ENCODE assay signal across 13 cellular contexts in genomic region chr1:10677508-10678364, GRCh38.
DNase-seq lines count a peak whose midpoint lies in the region; ATAC-seq, FAIRE-seq and TF ChIP-seq lines count a peak whose summit lies in the region.
"Had no signal": no experiment of that assay in that cellular context is flagged by ENCODE, and none has a peak within 500 bp of the region (broad histone marks: within the 10 kb centered on the region; RNA-seq: fewer than 3 reads in every experiment).

No MANE protein-coding gene starts in this region.

- ATAC-seq in WTC11 (no peak), pancreas (peak in 3 of 4 donors; percentile 5 to 18 (median 10))

- H3K27me3 Mint-ChIP-seq in WTC11 (ENCODE audit: low read depth), result no peaks in the 10 kb centered on the region; the same call in 1 of the 2 replicates

- H3K4me3 ChIP-seq in hepatocyte, result no peak overlapping the region
- H3K4me3 ChIP-seq in pancreas, result no peak overlapping the region
- no peak overlapping the region for H3K4me3 ChIP-seq in BE2C (ENCODE audit: low read depth, low read length)
- no peak overlapping the region for H3K4me3 ChIP-seq in brain microvascular endothelial cell (ENCODE audit: low read depth, low read length)

- POLR2A ChIA-PET in WTC11 (lab: Charles Lee), result interaction anchor here (0.9 kb wide), 1 partner anchor 14 kb away, joined by 3 read pairs; no protein-coding TSS in a partner anchor

- peaks cover 48% of the 10 kb centered on the region for H3K4me1 Mint-ChIP-seq in WTC11

- no peaks in the 10 kb centered on the region for H3K27me3 ChIP-seq in hepatocyte
- H3K27me3 ChIP-seq in pancreas, result no peaks in the 10 kb centered on the region
- H3K27me3 ChIP-seq in BE2C, result no peaks in the 10 kb centered on the region
- peaks cover 7% of the 10 kb centered on the region for H3K27me3 ChIP-seq in brain microvascular endothelial cell (replicated peaks)
- H3K27me3 ChIP-seq: neutrophil had no signal

- H3K9me3 ChIP-seq in hepatocyte (ENCODE audit: low read depth) (no peaks in the 10 kb centered on the region), pancreas (no peaks in the 10 kb centered on the region), BE2C (no peaks in the 10 kb centered on the region)
- H3K9me3 ChIP-seq: neutrophil had no signal

- FAIRE-seq in pancreas (lab: Jason Lieb, UNC), result no peak

- H3K4me1 ChIP-seq in hepatocyte (ENCODE audit: insufficient read depth), result peaks cover 74% of the 10 kb centered on the region
- peaks cover 6 to 23% (median 16%) of the 10 kb centered on the region in 3 donors for H3K4me1 ChIP-seq in pancreas
- H3K4me1 ChIP-seq in BE2C, result peaks cover 15% of the 10 kb centered on the region

- DNase-seq in COLO668 (lab: John Stamatoyannopoulos, UW; ENCODE audit: unreplicated experiment) (peak; percentile 59), WTC11 (ENCODE audit: low spot score) (peak; percentile 53), hepatocyte (ENCODE audit: low spot score) (peak; percentile 78), pancreas (peak in 1 of 6 donors; percentile 48), NCI-H2081 treated with DMSO at 0.1 percent for 48 hours (lab: John Stamatoyannopoulos, UW) (no peak), BE2C (no peak), brain microvascular endothelial cell (no peak)
- no peak for DNase-seq in activated naive CD4-positive, alpha-beta T cell (lab: John Stamatoyannopoulos, UW)
- DNase-seq: activated CD4-positive, alpha-beta T cell treated with anti-CD3 and anti-CD28 coated beads for 4 hours; NCI-H1930; OCI-M1 had no signal

- peak overlapping the region; percentile 53 for H3K27ac ChIP-seq in hepatocyte
- no peak overlapping the region for H3K27ac ChIP-seq in pancreas
- H3K27ac ChIP-seq in brain microvascular endothelial cell, result no peak overlapping the region
- H3K27ac ChIP-seq: KMS-11, neutrophil had no signal

- no peak overlapping the region for H3K4me3 Mint-ChIP-seq in WTC11

- no peak overlapping the region for H2AFZ ChIP-seq in hepatocyte

- H3K79me2 ChIP-seq in hepatocyte, result peaks cover 31% of the 10 kb centered on the region

- no peaks in the 10 kb centered on the region for H3K36me3 Mint-ChIP-seq in WTC11

- TF ChIP-seq CTCF in WTC11 (IDR thresholded peaks at IDR 0.05) (no peak), hepatocyte (IDR thresholded peaks at IDR 0.05; ENCODE audit: poor library complexity) (no peak), pancreas (IDR thresholded peaks at IDR 0.05) (no peak), BE2C (IDR thresholded peaks at IDR 0.05; ENCODE audit: low read depth, low read length) (no peak), brain microvascular endothelial cell (IDR thresholded peaks at IDR 0.05; ENCODE audit: low read depth, low read length, missing control alignments) (no peak)

- H3K27ac Mint-ChIP-seq in WTC11, result peak overlapping the region; percentile 65

- H3K4me2 ChIP-seq in hepatocyte, result peak overlapping the region; percentile 33
- H3K4me2 ChIP-seq: KMS-11 had no signal

- CTCF ChIA-PET in WTC11 (lab: Charles Lee), result interaction anchor here (0.6 to 1.6 kb wide), 6 partner anchors 9 to 232 kb away, joined by 3 to 6 read pairs (median 3); no protein-coding TSS in a partner anchor

- in situ Hi-C loops in brain microvascular endothelial cell (cut with HindIII; ENCODE audit: low pct_ligation_motif_present, low sequenced_read_pairs), result no loop called here

- no peaks in the 10 kb centered on the region for H3K9me2 ChIP-seq in hepatocyte (replicated peaks; ENCODE audit: insufficient read depth)

- no peaks in the 10 kb centered on the region for H4K20me1 ChIP-seq in hepatocyte (ENCODE audit: insufficient read depth, poor library complexity, severe bottlenecking)

- no peaks in the 10 kb centered on the region for H3K36me3 ChIP-seq in hepatocyte (replicated peaks; ENCODE audit: insufficient read depth, low read depth)
- no peaks in the 10 kb centered on the region for H3K36me3 ChIP-seq in pancreas
- no peaks in the 10 kb centered on the region for H3K36me3 ChIP-seq in BE2C
- H3K36me3 ChIP-seq in brain microvascular endothelial cell (replicated peaks), result no peaks in the 10 kb centered on the region
- H3K36me3 ChIP-seq: neutrophil had no signal

- H3K9me3 Mint-ChIP-seq in WTC11, result no peaks in the 10 kb centered on the region

- WGBS in hepatocyte (ENCODE audit: low lambda C conversion rate, missing lambda C conversion rate), result 82% methylated on average over 26 of the region's 26 CpGs
- 78 to 80% methylated on average over 26 of the region's 26 CpGs for WGBS in pancreas, 2 donors

- intact Hi-C loops in pancreas (cut with DNase I), result no loop called here

TF ChIP-seq in WTC11, 78 proteins besides CTCF, POLR2A, EP300 and RAD21:
- no peak for TF ChIP-seq EMX1 (CRISPR knock-in tag; IDR thresholded peaks at IDR 0.05)

Comparison
In these comparisons a context has a peak if more than half of its experiments do, and no peak if none do; other contexts are left out.
1. DNase-seq: peak in COLO668 (single experiment), WTC11 (single experiment) and hepatocyte (single experiment); none in NCI-H2081 treated with DMSO at 0.1 percent for 48 hours (single experiment), BE2C (single experiment), brain microvascular endothelial cell (single experiment) and activated naive CD4-positive, alpha-beta T cell (0 of 4).